ENCODE assay signal across 18 cellular contexts in the genomic region with DNA sequence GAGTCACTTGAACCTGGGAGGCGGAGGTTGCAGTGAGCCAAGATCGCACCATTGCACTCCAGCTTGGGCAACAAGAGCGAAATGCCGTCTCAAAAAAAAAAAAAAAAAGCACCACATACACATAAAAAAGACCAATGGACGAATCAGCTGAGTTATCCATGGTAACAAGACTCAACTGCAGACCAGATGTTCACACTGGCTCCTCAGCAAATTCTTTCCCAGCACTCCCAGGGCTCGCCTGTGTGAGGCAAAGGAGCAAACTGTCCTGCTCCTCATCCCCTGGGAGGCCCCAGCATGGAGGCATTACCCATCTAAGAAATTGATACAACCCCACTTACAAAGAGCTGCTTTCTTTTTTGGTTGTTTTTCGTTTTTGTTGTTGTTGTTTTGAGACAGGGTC.
"Had no signal": no experiment of that assay in that cellular context is flagged by ENCODE, and none has a peak within 500 bp of the region (broad histone marks: within the 10 kb centered on the region; RNA-seq: fewer than 3 reads in every experiment).

No MANE protein-coding gene starts in this region.

- H3K4me3 Mint-ChIP-seq: activated CD4-positive, alpha-beta T cell treated with anti-CD3 and anti-CD28 coated beads, Interleukin-2, amount 10 ng/mL, durations not matched to agents 24 days and 14 days; activated CD8-positive, alpha-beta T cell treated with anti-CD3 and anti-CD28 coated beads, Interleukin-2, amount 10 ng/mL, durations not matched to agents 7 days and 5 days; activated naive CD8-positive, alpha-beta T cell treated with anti-CD3 and anti-CD28 coated beads, Interleukin-2, amount 10 ng/mL, durations not matched to agents 7 days and 5 days; effector memory CD8-positive, alpha-beta T cell; natural killer cell; stimulated activated naive CD8-positive, alpha-beta T cell treated with anti-CD3 and anti-CD28 coated beads, Interleukin-15, Interleukin-2, amounts not matched to agents 100 ng/mL and 50 ng/mL, for 24 hours had no signal

- DNase-seq: activated CD4-positive, alpha-beta T cell treated with anti-CD3 and anti-CD28 coated beads, Interleukin-2, amount 10 ng/mL, durations not matched to agents 24 days and 14 days; activated CD4-positive, CD25-positive, alpha-beta regulatory T cell; activated CD8-positive, alpha-beta memory T cell treated with anti-CD3 and anti-CD28 coated beads, Interleukin-2, amount 50 U/mL, for 4 hours; activated CD8-positive, alpha-beta T cell treated with anti-CD3 and anti-CD28 coated beads, Interleukin-2, amount 10 ng/mL, durations not matched to agents 7 days and 5 days; activated gamma-delta T cell treated with Interleukin-2 at 50 U/mL for 16 hours; activated naive CD8-positive, alpha-beta T cell treated with anti-CD3 and anti-CD28 coated beads, Interleukin-2, amount 10 ng/mL, durations not matched to agents 7 days and 5 days; anterior cingulate cortex; dermis blood vessel endothelial cell; effector memory CD8-positive, alpha-beta T cell; erythroblast; foreskin keratinocyte; glutamatergic neuron; left ventricle myocardium inferior; natural killer cell; psoas muscle; right lobe of liver; SW 1271 had no signal

- H3K27me3 Mint-ChIP-seq: activated CD4-positive, alpha-beta T cell treated with anti-CD3 and anti-CD28 coated beads, Interleukin-2, amount 10 ng/mL, durations not matched to agents 24 days and 14 days; activated naive CD8-positive, alpha-beta T cell treated with anti-CD3 and anti-CD28 coated beads, Interleukin-2, amount 10 ng/mL, durations not matched to agents 7 days and 5 days; effector memory CD8-positive, alpha-beta T cell; stimulated activated naive CD8-positive, alpha-beta T cell treated with anti-CD3 and anti-CD28 coated beads, Interleukin-15, Interleukin-2, amounts not matched to agents 100 ng/mL and 50 ng/mL, for 24 hours had no signal

- ATAC-seq: activated CD8-positive, alpha-beta T cell treated with anti-CD3 and anti-CD28 coated beads, Interleukin-2, amount 10 ng/mL, durations not matched to agents 7 days and 5 days; effector memory CD8-positive, alpha-beta T cell; foreskin keratinocyte; natural killer cell; psoas muscle; right lobe of liver had no signal

- H3K36me3 Mint-ChIP-seq: natural killer cell had no signal

- H3K27ac Mint-ChIP-seq: activated CD4-positive, alpha-beta T cell treated with anti-CD3 and anti-CD28 coated beads, Interleukin-2, amount 10 ng/mL, durations not matched to agents 24 days and 14 days; activated CD8-positive, alpha-beta T cell treated with anti-CD3 and anti-CD28 coated beads, Interleukin-2, amount 10 ng/mL, durations not matched to agents 7 days and 5 days; activated naive CD8-positive, alpha-beta T cell treated with anti-CD3 and anti-CD28 coated beads, Interleukin-2, amount 10 ng/mL, durations not matched to agents 7 days and 5 days; stimulated activated naive CD8-positive, alpha-beta T cell treated with anti-CD3 and anti-CD28 coated beads, Interleukin-15, Interleukin-2, amounts not matched to agents 100 ng/mL and 50 ng/mL, for 24 hours had no signal

- H3K9me3 Mint-ChIP-seq: activated CD4-positive, alpha-beta T cell treated with anti-CD3 and anti-CD28 coated beads, Interleukin-2, amount 10 ng/mL, durations not matched to agents 24 days and 14 days; activated naive CD8-positive, alpha-beta T cell treated with anti-CD3 and anti-CD28 coated beads, Interleukin-2, amount 10 ng/mL, durations not matched to agents 7 days and 5 days; effector memory CD8-positive, alpha-beta T cell; natural killer cell; stimulated activated naive CD8-positive, alpha-beta T cell treated with anti-CD3 and anti-CD28 coated beads, Interleukin-15, Interleukin-2, amounts not matched to agents 100 ng/mL and 50 ng/mL, for 24 hours had no signal
